In genomic region chr12:122454739-122455138, GRCh38 we compare ENCODE assay signal across 22 cellular contexts. TPM values are rescaled to one million over a fixed set of nuclear protein-coding genes. Genes with fewer than 3 reads are reported as not detected.
A peak's percentile ranks its signal among the peaks of the same experiment; 100 is the strongest.
DNase-seq lines count a peak whose midpoint lies in the region; ATAC-seq and TF ChIP-seq lines count a peak whose summit lies in the region.
"Had no signal": no experiment of that assay in that cellular context is flagged by ENCODE, and none has a peak within 500 bp of the region (broad histone marks: within the 10 kb centered on the region; RNA-seq: fewer than 3 reads in every experiment).

No MANE protein-coding gene starts in this region.

- H3K4me1 ChIP-seq in Caco-2 (peaks cover 36% of the 10 kb centered on the region), thyroid gland (peaks cover 20 to 22% of the 10 kb centered on the region in 2 donors)
- H3K4me1 ChIP-seq: SJCRH30 had no signal

- 44 to 56% methylated on average over 6 of the region's 6 CpGs for WGBS in thyroid gland, 2 donors

- POLR2A ChIA-PET in Caco-2 (lab: Charles Lee), result interaction anchor here (0.6 kb wide), 1 partner anchor 229 kb away, joined by 3 read pairs; the partner anchor contains the start of gene DIABLO

- no peaks in the 10 kb centered on the region for H3K9me3 Mint-ChIP-seq in activated naive CD8-positive, alpha-beta T cell treated with anti-CD3 and anti-CD28 coated beads for 36 hours
- no peaks in the 10 kb centered on the region for H3K9me3 Mint-ChIP-seq in activated naive CD8-positive, alpha-beta T cell treated with anti-CD3 and anti-CD28 coated beads, Interleukin-2, amount 50 U/mL, for 24 hours
- no peaks in the 10 kb centered on the region for H3K9me3 Mint-ChIP-seq in Caco-2 (ENCODE audit: unreplicated experiment)
- H3K9me3 Mint-ChIP-seq: CD4-positive, CD25-positive, alpha-beta regulatory T cell had no signal

- H3K4me1 Mint-ChIP-seq in activated naive CD8-positive, alpha-beta T cell treated with anti-CD3 and anti-CD28 coated beads for 36 hours, result peaks cover 25% of the 10 kb centered on the region
- peaks cover 24% of the 10 kb centered on the region for H3K4me1 Mint-ChIP-seq in activated naive CD8-positive, alpha-beta T cell treated with anti-CD3 and anti-CD28 coated beads, Interleukin-2, amount 50 U/mL, for 24 hours
- peaks cover 17% of the 10 kb centered on the region for H3K4me1 Mint-ChIP-seq in Caco-2 (ENCODE audit: low read depth, unreplicated experiment)

- no peak for ATAC-seq in activated naive CD8-positive, alpha-beta T cell treated with anti-CD3 and anti-CD28 coated beads, Interleukin-2, amount 50 U/mL, for 24 hours
- ATAC-seq in GM18867 (IDR thresholded peaks at IDR 0.05; ENCODE audit: unreplicated experiment), result no peak
- ATAC-seq in GM18498 (IDR thresholded peaks at IDR 0.05; ENCODE audit: unreplicated experiment), result no peak
- ATAC-seq: Panc1 had no signal

- peak overlapping the region; percentile 69 to 90 (median 88) for H3K27ac ChIP-seq in thyroid gland
- H3K27ac ChIP-seq: SJCRH30 had no signal

- H3K36me3 ChIP-seq in Caco-2 (ENCODE audit: control insufficient read depth, insufficient read depth, low read length), result no peaks in the 10 kb centered on the region
- no peaks in the 10 kb centered on the region for H3K36me3 ChIP-seq in thyroid gland
- H3K36me3 ChIP-seq: SJCRH30 had no signal

- H3K4me3 ChIP-seq in Caco-2 (ENCODE audit: low read depth, low read length), result no peak overlapping the region
- H3K4me3 ChIP-seq in thyroid gland (replicated peaks in 1 of 3), result no peak overlapping the region
- H3K4me3 ChIP-seq: A549, GM12878, SJCRH30 had no signal

- TF ChIP-seq CTCF in Caco-2 (IDR thresholded peaks at IDR 0.05; ENCODE audit: insufficient read depth in 1 of 2, low read depth in 1 of 2, low read length in 1 of 2, severe bottlenecking in 1 of 2, unreplicated experiment in 1 of 2) (no peak), thyroid gland (IDR thresholded peaks at IDR 0.05) (no peak)

- no peaks in the 10 kb centered on the region for H3K27me3 ChIP-seq in Caco-2 (replicated peaks; ENCODE audit: control insufficient read depth, insufficient read depth, low read length)
- no peaks in the 10 kb centered on the region for H3K27me3 ChIP-seq in thyroid gland
- H3K27me3 ChIP-seq: SJCRH30 had no signal

- H3K27ac Mint-ChIP-seq in activated naive CD8-positive, alpha-beta T cell treated with anti-CD3 and anti-CD28 coated beads for 36 hours, result peak overlapping the region; percentile 79
- H3K27ac Mint-ChIP-seq in activated naive CD8-positive, alpha-beta T cell treated with anti-CD3 and anti-CD28 coated beads, Interleukin-2, amount 50 U/mL, for 24 hours, result no peak overlapping the region
- H3K27ac Mint-ChIP-seq in Caco-2 (ENCODE audit: unreplicated experiment), result peak overlapping the region; percentile 55
- H3K27ac Mint-ChIP-seq: B cell had no signal

- H3K36me3 Mint-ChIP-seq in activated naive CD8-positive, alpha-beta T cell treated with anti-CD3 and anti-CD28 coated beads for 36 hours, result peaks cover 3% of the 10 kb centered on the region
- H3K36me3 Mint-ChIP-seq in activated naive CD8-positive, alpha-beta T cell treated with anti-CD3 and anti-CD28 coated beads, Interleukin-2, amount 50 U/mL, for 24 hours (ENCODE audit: low read depth), result no peaks in the 10 kb centered on the region
- H3K36me3 Mint-ChIP-seq in Caco-2 (ENCODE audit: insufficient read depth, unreplicated experiment), result peaks cover 6% of the 10 kb centered on the region
- H3K36me3 Mint-ChIP-seq: CD4-positive, CD25-positive, alpha-beta regulatory T cell had no signal

- DNase-seq in activated naive CD8-positive, alpha-beta T cell treated with anti-CD3 and anti-CD28 coated beads for 36 hours, result no peak
- DNase-seq in activated naive CD8-positive, alpha-beta T cell treated with anti-CD3 and anti-CD28 coated beads, Interleukin-2, amount 50 U/mL, for 24 hours, result no peak
- DNase-seq in Caco-2 (no peak), mesenteric fat pad (ENCODE audit: low spot score) (peak; percentile 3), thyroid gland (no peak), cerebellum (ENCODE audit: low spot score) (no peak)
- DNase-seq: CD4-positive, CD25-positive, alpha-beta regulatory T cell; DND-41; Karpas-422; MV-4-11; NCI-H1105 treated with DMSO at 0.1 percent for 48 hours; NCI-H2081; NCI-H2171 treated with DMSO at 0.1 percent for 48 hours; NCI-H524 treated with DMSO at 0.1 percent for 48 hours; NCI-H82; SJCRH30 had no signal

- intact Hi-C loops in Caco-2 (cut with micrococcal nuclease; ENCODE audit: unreplicated experiment), result no loop called here
- intact Hi-C loops in thyroid gland (cut with DNase I), result loop anchor here (5.0 kb wide), 1 partner anchor 52 kb away; no protein-coding TSS in a partner anchor

- H3K27me3 Mint-ChIP-seq in activated naive CD8-positive, alpha-beta T cell treated with anti-CD3 and anti-CD28 coated beads for 36 hours, result no peaks in the 10 kb centered on the region
- H3K27me3 Mint-ChIP-seq in activated naive CD8-positive, alpha-beta T cell treated with anti-CD3 and anti-CD28 coated beads, Interleukin-2, amount 50 U/mL, for 24 hours, result no peaks in the 10 kb centered on the region
- H3K27me3 Mint-ChIP-seq in Caco-2 (ENCODE audit: insufficient read depth, unreplicated experiment), result no peaks in the 10 kb centered on the region
- H3K27me3 Mint-ChIP-seq: B cell had no signal

- no peak overlapping the region for H3K4me3 Mint-ChIP-seq in activated naive CD8-positive, alpha-beta T cell treated with anti-CD3 and anti-CD28 coated beads for 36 hours
- no peak overlapping the region for H3K4me3 Mint-ChIP-seq in activated naive CD8-positive, alpha-beta T cell treated with anti-CD3 and anti-CD28 coated beads, Interleukin-2, amount 50 U/mL, for 24 hours
- no peak overlapping the region for H3K4me3 Mint-ChIP-seq in Caco-2 (ENCODE audit: unreplicated experiment)
- H3K4me3 Mint-ChIP-seq: B cell had no signal

- no peaks in the 10 kb centered on the region for H3K9me3 ChIP-seq in Caco-2
- no peaks in the 10 kb centered on the region for H3K9me3 ChIP-seq in thyroid gland
- H3K9me3 ChIP-seq: A549, SJCRH30 had no signal

- BruUV-seq in Caco-2 (replicated peaks; lab: Mats Ljungman, UMichigan), result no TSS peak

- CTCF ChIA-PET in Caco-2 (lab: Charles Lee), result no interaction called here

- TF ChIP-seq POLR2A in thyroid gland (IDR thresholded peaks at IDR 0.05), result no peak

RNA-seq across cellular contexts. Expression of gene CLIP1, which starts 32.3 kb away (rescaled TPM):
- 10 to 100 TPM; 32.4 to 33.9 TPM for total RNA-seq in activated naive CD8-positive, alpha-beta T cell treated with anti-CD3 and anti-CD28 coated beads for 36 hours
- total RNA-seq in Caco-2 (2022) (80.9 and 85.0 TPM in 2 replicates), mesenteric fat pad (99.9 TPM), thyroid gland (100 to 1,000 TPM; 118 to 189 (median 143) TPM), cerebellum (76.9 TPM)

RNA-seq across cellular contexts. Expression of gene ZCCHC8, which starts 46.0 kb away (rescaled TPM):
- total RNA-seq in activated naive CD8-positive, alpha-beta T cell treated with anti-CD3 and anti-CD28 coated beads for 36 hours, result 10 to 100 TPM; 40.7 to 41.7 TPM
- 37.5 and 40.1 TPM in 2 replicates for total RNA-seq in Caco-2 (2022)
- 14.9 TPM for total RNA-seq in mesenteric fat pad
- 10 to 100 TPM; 30.4 to 40.8 (median 37.5) TPM for total RNA-seq in thyroid gland
- 37.6 TPM for total RNA-seq in cerebellum
